Comparison of ENCODE assay signal across 21 cellular contexts in genomic region chr6:144548525-144548924, GRCh38.
DNase-seq lines count a peak whose midpoint lies in the region; ATAC-seq and TF ChIP-seq lines count a peak whose summit lies in the region.
"Had no signal": no experiment of that assay in that cellular context is flagged by ENCODE, and none has a peak within 500 bp of the region (broad histone marks: within the 10 kb centered on the region; RNA-seq: fewer than 3 reads in every experiment).

No MANE protein-coding gene starts in this region.

- H3F3A ChIP-seq in GM23248 (ENCODE audit: insufficient read depth): peaks cover 7% of the 10 kb centered on the region

- peak; percentile 50 for TF ChIP-seq RAD21 in HCT116 (IDR thresholded peaks at IDR 0.05; ENCODE audit: low read depth)

- no peaks in the 10 kb centered on the region for H3K27me3 Mint-ChIP-seq in natural killer cell (ENCODE audit: low read depth in 2 of 2)
- H3K27me3 Mint-ChIP-seq: activated naive CD4-positive, alpha-beta T cell treated with anti-CD3 and anti-CD28 coated beads, Interleukin-2, amount 50 U/mL, for 24 hours; stimulated activated naive CD8-positive, alpha-beta T cell treated with anti-CD3 and anti-CD28 coated beads, Interleukin-15, amount 100 ng/mL, for 72 hours had no signal

- H3K4me1 Mint-ChIP-seq in natural killer cell: peaks cover 4 to 19% of the 10 kb centered on the region in 2 donors
- H3K4me1 Mint-ChIP-seq: activated naive CD4-positive, alpha-beta T cell treated with anti-CD3 and anti-CD28 coated beads, Interleukin-2, amount 50 U/mL, for 24 hours; stimulated activated naive CD8-positive, alpha-beta T cell treated with anti-CD3 and anti-CD28 coated beads, Interleukin-15, amount 100 ng/mL, for 72 hours had no signal

- no TSS peak for BruUV-seq in HCT116 (replicated peaks; lab: Mats Ljungman, UMichigan)
- no TSS peak for BruUV-seq in OCI-LY7 (replicated peaks; lab: Mats Ljungman, UMichigan)

- ATAC-seq in HCT116 (no peak), natural killer cell (no peak), HG03457 (IDR thresholded peaks at IDR 0.05; ENCODE audit: unreplicated experiment) (no peak)
- ATAC-seq: stimulated activated naive CD8-positive, alpha-beta T cell treated with anti-CD3 and anti-CD28 coated beads, Interleukin-15, amount 100 ng/mL, for 72 hours had no signal

- H3K9me2 ChIP-seq in HCT116 (ENCODE audit: insufficient read depth): no peaks in the 10 kb centered on the region
- no peaks in the 10 kb centered on the region for H3K9me2 ChIP-seq in GM23248 (ENCODE audit: insufficient read depth)
- no peaks in the 10 kb centered on the region for H3K9me2 ChIP-seq in OCI-LY7 (ENCODE audit: insufficient read depth, low read length)

- H3K27me3 ChIP-seq in BE2C (no peaks in the 10 kb centered on the region), HCT116 (ENCODE audit: insufficient read depth, low read length) (no peaks in the 10 kb centered on the region), GM23248 (replicated peaks; ENCODE audit: insufficient read depth) (no peaks in the 10 kb centered on the region)
- H3K27me3 ChIP-seq: cardiac muscle cell, transverse colon had no signal

- H3K79me2 ChIP-seq in HCT116 (ENCODE audit: insufficient read depth, low read length) (no peaks in the 10 kb centered on the region), GM23248 (ENCODE audit: insufficient read depth) (no peaks in the 10 kb centered on the region), OCI-LY7 (ENCODE audit: insufficient read depth, low read depth, low read length) (no peaks in the 10 kb centered on the region)

- H3K27ac ChIP-seq in HCT116 (ENCODE audit: low read depth, low read length) (no peak overlapping the region), GM23248 (no peak overlapping the region), OCI-LY7 (ENCODE audit: low read depth, low read length, poor library complexity, severe bottlenecking) (no peak overlapping the region)
- H3K27ac ChIP-seq: cardiac muscle cell, KMS-11, transverse colon, WERI-Rb-1 had no signal

- H3K36me3 Mint-ChIP-seq in natural killer cell: peaks cover 48% of the 10 kb centered on the region

- TF ChIP-seq POLR2A in HCT116 (IDR thresholded peaks at IDR 0.05; ENCODE audit: borderline replicate concordance, extremely low read depth, insufficient read depth, insufficient read length): no peak

- CTCF ChIA-PET in HCT116 (lab: Charles Lee): no interaction called here
- CTCF ChIA-PET in OCI-LY7 (lab: Charles Lee; ENCODE audit: unreplicated experiment): no interaction called here

- WGBS in GM23248 (ENCODE audit: low coverage in 1 of 2, low lambda C conversion rate in 2 of 2, missing lambda C conversion rate in 2 of 2), 2 experiments: 76 to 78% methylated on average over 9 of the region's 9 CpGs

- H3K4me2 ChIP-seq in HCT116 (ENCODE audit: low read length): no peak overlapping the region
- no peak overlapping the region for H3K4me2 ChIP-seq in GM23248 (ENCODE audit: unreplicated experiment)
- no peak overlapping the region for H3K4me2 ChIP-seq in OCI-LY7 (ENCODE audit: low read length)
- H3K4me2 ChIP-seq: KMS-11 had no signal

- H3K4me3 Mint-ChIP-seq in natural killer cell: no peak overlapping the region
- H3K4me3 Mint-ChIP-seq: activated naive CD4-positive, alpha-beta T cell treated with anti-CD3 and anti-CD28 coated beads, Interleukin-2, amount 50 U/mL, for 24 hours; CD8-positive, alpha-beta memory T cell; endodermal cell; stimulated activated naive CD8-positive, alpha-beta T cell treated with anti-CD3 and anti-CD28 coated beads, Interleukin-15, amount 100 ng/mL, for 72 hours had no signal

- TF ChIP-seq CTCF in BE2C (IDR thresholded peaks at IDR 0.05; ENCODE audit: low read depth, low read length): peak; percentile 68
- peak; percentile 3 to 27 (median 8); a peak in 1 of 6 replicates for TF ChIP-seq CTCF in HCT116 (IDR thresholded peaks at IDR 0.05 in 2 of 3, conservative IDR thresholded peaks at IDR 0.05 in 1 of 3; ENCODE audit: borderline replicate concordance in 1 of 3, insufficient read depth in 1 of 3, low read depth in 2 of 3, low read length in 2 of 3)
- peak; percentile 13 for TF ChIP-seq CTCF in epithelial cell of proximal tubule (conservative IDR thresholded peaks at IDR 0.05; ENCODE audit: low read depth, low read length)
- no peak for TF ChIP-seq CTCF in natural killer cell (IDR thresholded peaks at IDR 0.05)
- TF ChIP-seq CTCF in OCI-LY7 (conservative IDR thresholded peaks at IDR 0.05; ENCODE audit: low read length): no peak

- no peaks in the 10 kb centered on the region for H3K9me3 ChIP-seq in BE2C
- H3K9me3 ChIP-seq in HCT116 (ENCODE audit: control insufficient read depth in 1 of 2, insufficient read depth in 1 of 2, low read depth in 1 of 2, low read length in 2 of 2): no peaks in the 10 kb centered on the region
- H3K9me3 ChIP-seq in GM23248 (ENCODE audit: low read depth): no peaks in the 10 kb centered on the region
- no peaks in the 10 kb centered on the region for H3K9me3 ChIP-seq in OCI-LY7 (ENCODE audit: low read length)
- H3K9me3 ChIP-seq: transverse colon had no signal

- intact Hi-C loops in HCT116 (cut with micrococcal nuclease): no loop called here
- intact Hi-C loops in natural killer cell (cut with micrococcal nuclease): no loop called here
- intact Hi-C loops in OCI-LY7 (cut with micrococcal nuclease; ENCODE audit: unreplicated experiment): no loop called here

- H3K36me3 ChIP-seq in BE2C (no peaks in the 10 kb centered on the region), HCT116 (ENCODE audit: control insufficient read depth in 1 of 2, insufficient read depth in 2 of 2, low read length in 2 of 2) (no peaks in the 10 kb centered on the region), GM23248 (ENCODE audit: low read depth) (peaks cover 43% of the 10 kb centered on the region), OCI-LY7 (ENCODE audit: insufficient read depth, low read length) (no peaks in the 10 kb centered on the region)
- H3K36me3 ChIP-seq: WERI-Rb-1 had no signal

- H4K20me1 ChIP-seq in HCT116 (ENCODE audit: insufficient read depth) (no peaks in the 10 kb centered on the region), GM23248 (ENCODE audit: insufficient read depth) (no peaks in the 10 kb centered on the region), OCI-LY7 (ENCODE audit: insufficient read depth, low read length) (no peaks in the 10 kb centered on the region)

- RAD21 ChIA-PET in HCT116 (lab: Charles Lee; ENCODE audit: low non-redundant PET in 1 of 2, low total read pairs in 2 of 2, uncharacterized antibody in 2 of 2, unreplicated experiment in 2 of 2): no interaction called here

- H3K9ac ChIP-seq in HCT116 (ENCODE audit: low read length) (no peak overlapping the region), GM23248 (no peak overlapping the region)
- H3K9ac ChIP-seq: KMS-11 had no signal

- no peaks in the 10 kb centered on the region for H3K9me3 Mint-ChIP-seq in natural killer cell
- H3K9me3 Mint-ChIP-seq: activated naive CD4-positive, alpha-beta T cell treated with anti-CD3 and anti-CD28 coated beads, Interleukin-2, amount 50 U/mL, for 24 hours; CD8-positive, alpha-beta memory T cell; endodermal cell; stimulated activated naive CD8-positive, alpha-beta T cell treated with anti-CD3 and anti-CD28 coated beads, Interleukin-15, amount 100 ng/mL, for 72 hours had no signal

- in situ Hi-C loops in GM23248 (cut with MboI): no loop called here

- H3K27ac Mint-ChIP-seq in natural killer cell: peak overlapping the region; percentile 9 to 25
- H3K27ac Mint-ChIP-seq: activated naive CD4-positive, alpha-beta T cell treated with anti-CD3 and anti-CD28 coated beads, Interleukin-2, amount 50 U/mL, for 24 hours; CD8-positive, alpha-beta memory T cell; endodermal cell; stimulated activated naive CD8-positive, alpha-beta T cell treated with anti-CD3 and anti-CD28 coated beads, Interleukin-15, amount 100 ng/mL, for 72 hours had no signal

- H2AFZ ChIP-seq in HCT116 (ENCODE audit: low read depth, low read length, poor library complexity, severe bottlenecking) (no peak overlapping the region), GM23248 (no peak overlapping the region), OCI-LY7 (ENCODE audit: low read length) (no peak overlapping the region)

- H3K4me3 ChIP-seq in BE2C (ENCODE audit: low read depth, low read length) (peak overlapping the region; percentile 49), HCT116 (replicated peaks in 1 of 2; ENCODE audit: low read depth in 1 of 2, low read length in 2 of 2) (no peak overlapping the region), epithelial cell of proximal tubule (ENCODE audit: low read depth, low read length) (no peak overlapping the region), GM23248 (no peak overlapping the region), OCI-LY7 (ENCODE audit: low read depth, low read length, poor library complexity, severe bottlenecking) (no peak overlapping the region)
- H3K4me3 ChIP-seq: cardiac muscle cell, lung, transverse colon had no signal

- DNase-seq in BE2C (no peak), HCT116 (ENCODE audit: low read depth, low spot score) (no peak), epithelial cell of proximal tubule (ENCODE audit: low read depth) (no peak), natural killer cell (no peak), GM23248 (no peak), OCI-LY7 (ENCODE audit: low spot score) (no peak)
- DNase-seq: activated CD4-positive, alpha-beta T cell treated with anti-CD3 and anti-CD28 coated beads, Interleukin-2, amount 50 U/mL, for 1 hour; anterior cingulate cortex; CD8-positive, alpha-beta memory T cell; endodermal cell; GOT3; kidney; NCI-H1694 treated with DMSO at 0.1 percent for 48 hours; stimulated activated naive CD8-positive, alpha-beta T cell treated with anti-CD3 and anti-CD28 coated beads, Interleukin-15, amount 100 ng/mL, for 72 hours; transverse colon; WERI-Rb-1 had no signal

- POLR2A ChIA-PET in HCT116 (lab: Charles Lee) (no interaction called here), OCI-LY7 (lab: Charles Lee) (interaction anchor here (0.5 to 0.6 kb wide), 2 partner anchors 393 to 443 kb away, joined by 3 read pairs; no protein-coding TSS in a partner anchor)

- H3K4me1 ChIP-seq in BE2C: no peaks in the 10 kb centered on the region; the same call in none of the 2 replicates
- peaks cover 0 to 8% of the 10 kb centered on the region in 2 experiments; a peak in 2 of 4 replicates for H3K4me1 ChIP-seq in HCT116 (ENCODE audit: control insufficient read depth in 1 of 2, insufficient read depth in 2 of 2, low read length in 2 of 2)
- H3K4me1 ChIP-seq in GM23248 (ENCODE audit: insufficient read depth): peaks cover 20% of the 10 kb centered on the region
- no peaks in the 10 kb centered on the region for H3K4me1 ChIP-seq in OCI-LY7 (ENCODE audit: insufficient read depth, low read length, poor library complexity, severe bottlenecking)
- H3K4me1 ChIP-seq: transverse colon had no signal

TF ChIP-seq in HCT116, 20 proteins besides CTCF, POLR2A, EP300 and RAD21 (continues in another document):
- TF ChIP-seq FOSL1 (IDR thresholded peaks at IDR 0.05; ENCODE audit: low read depth) (no peak), JUND (IDR thresholded peaks at IDR 0.05) (no peak), YY1 (IDR thresholded peaks at IDR 0.05; ENCODE audit: extremely low read depth, insufficient replicate concordance, low read depth, low read length) (no peak), ELF1 (IDR thresholded peaks at IDR 0.05; ENCODE audit: borderline replicate concordance, low read depth) (no peak), ZFX (IDR thresholded peaks at IDR 0.05) (no peak), POLR2AphosphoS5 (IDR thresholded peaks at IDR 0.05; ENCODE audit: low read depth, low read length) (no peak)

Comparison
In these comparisons a context has a peak if more than half of its experiments do, and no peak if none do; other contexts are left out.
1. CTCF ChIP-seq: peak in BE2C (single experiment), HCT116 (3 of 3) and epithelial cell of proximal tubule (single experiment); none in natural killer cell (single experiment) and OCI-LY7 (single experiment).